10 cellular contexts compared by ENCODE assay signal in the genomic region with DNA sequence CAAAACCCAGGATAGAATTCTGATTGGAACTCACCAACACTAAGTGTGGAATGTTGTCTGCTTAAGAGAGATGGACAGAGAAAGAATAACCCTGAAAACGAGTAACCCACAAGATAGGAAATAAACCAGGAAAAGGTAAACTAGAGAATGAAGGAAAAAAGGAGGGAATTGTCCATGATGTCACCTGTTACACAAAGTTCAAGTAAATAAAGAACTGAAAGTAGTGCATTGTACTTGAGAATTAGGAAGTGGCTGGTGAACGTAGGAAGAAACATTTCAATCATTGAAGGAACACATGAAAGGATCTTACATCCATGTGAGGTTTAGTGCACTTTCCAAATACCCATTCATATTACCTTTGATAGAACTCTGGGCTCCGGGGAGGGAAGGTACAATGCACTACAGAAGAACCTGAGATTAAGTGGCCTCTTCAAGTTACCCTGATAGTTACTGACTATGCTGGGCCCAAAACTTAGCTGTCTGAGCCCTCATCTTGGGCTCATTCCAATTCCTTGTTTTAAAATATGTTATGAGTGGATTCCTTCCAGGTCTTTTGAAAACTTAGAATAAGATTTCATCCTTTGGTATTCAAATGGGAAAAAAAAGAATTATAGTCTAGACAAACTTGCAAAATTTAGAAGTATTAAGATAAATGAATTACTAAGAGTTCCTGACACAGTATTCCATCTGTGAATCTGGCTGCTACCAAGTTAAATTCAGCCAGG. TPM values are rescaled to one million over a fixed set of nuclear protein-coding genes. Genes with fewer than 3 reads are reported as not detected.
DNase-seq lines count a peak whose midpoint lies in the region; ATAC-seq and TF ChIP-seq lines count a peak whose summit lies in the region.
"Had no signal": no experiment of that assay in that cellular context is flagged by ENCODE, and none has a peak within 500 bp of the region (broad histone marks: within the 10 kb centered on the region; RNA-seq: fewer than 3 reads in every experiment).

No MANE protein-coding gene starts in this region.

- peaks cover 4% of the 10 kb centered on the region for H3K27me3 Mint-ChIP-seq in T-helper 17 cell

- H3K4me1 Mint-ChIP-seq in T-helper 17 cell: peaks cover 23% of the 10 kb centered on the region
- peaks cover 24% of the 10 kb centered on the region for H3K4me1 Mint-ChIP-seq in stimulated activated effector memory CD8-positive, alpha-beta T cell treated with anti-CD3 and anti-CD28 coated beads, Interleukin-12 subunit alpha, Interleukin-12 subunit beta, amount 100 ng/mL, for 72 hours

- peak overlapping the region; percentile 98 for H3K4me3 Mint-ChIP-seq in T-helper 17 cell
- peak overlapping the region; percentile 84 for H3K4me3 Mint-ChIP-seq in stimulated activated effector memory CD8-positive, alpha-beta T cell treated with anti-CD3 and anti-CD28 coated beads, Interleukin-12 subunit alpha, Interleukin-12 subunit beta, amount 100 ng/mL, for 72 hours

- ATAC-seq in T-helper 17 cell (no peak), HG02678 (IDR thresholded peaks at IDR 0.05; ENCODE audit: unreplicated experiment) (no peak), omental fat pad (ENCODE audit: low FRiP score) (no peak)
- ATAC-seq in stimulated activated effector memory CD8-positive, alpha-beta T cell treated with anti-CD3 and anti-CD28 coated beads, Interleukin-12 subunit alpha, Interleukin-12 subunit beta, amount 100 ng/mL, for 72 hours: no peak

- no peaks in the 10 kb centered on the region for H3K9me3 ChIP-seq in T-helper 17 cell (ENCODE audit: control insufficient read depth, low read length, poor library complexity, severe bottlenecking)

- DNase-seq in HT-29 (ENCODE audit: low spot score): peak; percentile 20
- no peak for DNase-seq in T-helper 17 cell
- DNase-seq in fibroblast of gingiva (ENCODE audit: low read depth): peak; percentile 31
- no peak for DNase-seq in stimulated activated effector memory CD8-positive, alpha-beta T cell treated with anti-CD3 and anti-CD28 coated beads, Interleukin-12 subunit alpha, Interleukin-12 subunit beta, amount 100 ng/mL, for 72 hours (ENCODE audit: low spot score in 2 of 2)
- no peak for DNase-seq in NCI-H1930 (lab: John Stamatoyannopoulos, UW)
- no peak for DNase-seq in omental fat pad (ENCODE audit: low spot score)
- no peak for DNase-seq in stimulated activated CD4-positive, alpha-beta T cell treated with anti-CD3 and anti-CD28 coated beads, Interleukin-4, amount 100 ng/mL, for 1 hour

- H3K27ac Mint-ChIP-seq in T-helper 17 cell: no peak overlapping the region
- no peak overlapping the region for H3K27ac Mint-ChIP-seq in stimulated activated effector memory CD8-positive, alpha-beta T cell treated with anti-CD3 and anti-CD28 coated beads, Interleukin-12 subunit alpha, Interleukin-12 subunit beta, amount 100 ng/mL, for 72 hours

- no peaks in the 10 kb centered on the region for H3K9me3 Mint-ChIP-seq in stimulated activated effector memory CD8-positive, alpha-beta T cell treated with anti-CD3 and anti-CD28 coated beads, Interleukin-12 subunit alpha, Interleukin-12 subunit beta, amount 100 ng/mL, for 72 hours

- H3K36me3 Mint-ChIP-seq in T-helper 17 cell (ENCODE audit: low read depth): peaks cover 2% of the 10 kb centered on the region
- peaks cover 6% of the 10 kb centered on the region for H3K36me3 Mint-ChIP-seq in stimulated activated effector memory CD8-positive, alpha-beta T cell treated with anti-CD3 and anti-CD28 coated beads, Interleukin-12 subunit alpha, Interleukin-12 subunit beta, amount 100 ng/mL, for 72 hours

- no peak for TF ChIP-seq CTCF in omental fat pad (IDR thresholded peaks at IDR 0.05)

RNA-seq across cellular contexts. Expression of gene STX7, which starts 1.1 kb away (rescaled TPM):
- 16.1 and 20.9 TPM in 2 replicates for total RNA-seq in HT-29 (2014; rRNA removed; shearing (Covaris generic))
- total RNA-seq in T-helper 17 cell (10 to 100 TPM; 17.3 to 18.4 TPM), omental fat pad (10 to 100 TPM; 36.1 to 78.3 (median 48.2) TPM)

RNA-seq across cellular contexts. Expression of gene TAAR9, which starts 24.1 kb away (rescaled TPM):
- not detected in 2 replicates for total RNA-seq in HT-29 (2014; rRNA removed; shearing (Covaris generic))
- total RNA-seq in T-helper 17 cell (not detected), omental fat pad (not detected)
- total RNA-seq: HT1080; T-helper 2 cell treated with Interferon-gamma antibody and Interleukin-4, amounts not matched to agents 100 ng/mL and 5 ng/mL, for 36 hours had no signal

RNA-seq across cellular contexts. Expression of gene TAAR8, which starts 38.5 kb away (rescaled TPM):
- total RNA-seq in HT-29 (2014; rRNA removed; shearing (Covaris generic)): not detected in 2 replicates
- total RNA-seq in T-helper 17 cell (not detected), omental fat pad (not detected)
- total RNA-seq: HT1080; T-helper 2 cell treated with Interferon-gamma antibody and Interleukin-4, amounts not matched to agents 100 ng/mL and 5 ng/mL, for 36 hours had no signal

RNA-seq across cellular contexts. Expression of gene TAAR6, which starts 56.1 kb away (rescaled TPM):
- not detected in 2 replicates for total RNA-seq in HT-29 (2014; rRNA removed; shearing (Covaris generic))
- total RNA-seq in T-helper 17 cell: not detected
- not detected for total RNA-seq in omental fat pad
- total RNA-seq: HT1080; T-helper 2 cell treated with Interferon-gamma antibody and Interleukin-4, amounts not matched to agents 100 ng/mL and 5 ng/mL, for 36 hours had no signal

Comparison
In these comparisons a context has a peak if more than half of its experiments do, and no peak if none do; other contexts are left out.
1. DNase-seq: peak in HT-29 (single experiment) and fibroblast of gingiva (single experiment); none in T-helper 17 cell (0 of 3), stimulated activated effector memory CD8-positive, alpha-beta T cell treated with anti-CD3 and anti-CD28 coated beads, Interleukin-12 subunit alpha, Interleukin-12 subunit beta, amount 100 ng/mL, for 72 hours (0 of 2), NCI-H1930 (0 of 2), omental fat pad (single experiment) and stimulated activated CD4-positive, alpha-beta T cell treated with anti-CD3 and anti-CD28 coated beads, Interleukin-4, amount 100 ng/mL, for 1 hour (single experiment).